Comparison of ENCODE assay signal across 11 cellular contexts in genomic region chr17:78154903-78155811, GRCh38. TPM values are rescaled to one million over a fixed set of nuclear protein-coding genes. Genes with fewer than 3 reads are reported as not detected.
DNase-seq lines count a peak whose midpoint lies in the region; ATAC-seq and TF ChIP-seq lines count a peak whose summit lies in the region.
"Had no signal": no experiment of that assay in that cellular context is flagged by ENCODE, and none has a peak within 500 bp of the region (broad histone marks: within the 10 kb centered on the region; RNA-seq: fewer than 3 reads in every experiment).

No MANE protein-coding gene starts in this region.

- no peak for TF ChIP-seq EP300 in gastroesophageal sphincter (IDR thresholded peaks at IDR 0.05)

- H3K79me2 ChIP-seq in osteoblast (ENCODE audit: insufficient read depth, low read length), result no peaks in the 10 kb centered on the region

- no peak overlapping the region for H3K4me2 ChIP-seq in osteoblast (ENCODE audit: insufficient read depth, low read length)

- H3K4me1 ChIP-seq in osteoblast (ENCODE audit: insufficient read depth, low read length) (no peaks in the 10 kb centered on the region), gastroesophageal sphincter (no peaks in the 10 kb centered on the region)
- H3K4me1 ChIP-seq: breast epithelium had no signal

- H3K9me3 ChIP-seq in osteoblast (ENCODE audit: low read depth, low read length), result no peaks in the 10 kb centered on the region
- H3K9me3 ChIP-seq in gastroesophageal sphincter, result no peaks in the 10 kb centered on the region
- H3K9me3 ChIP-seq: breast epithelium had no signal

- 81 to 88% methylated on average over 4 to 11 of the region's 11 CpGs for WGBS in gastroesophageal sphincter (ENCODE audit: low coverage in 1 of 2), 2 donors

- no peak for TF ChIP-seq CTCF in RWPE1 (conservative IDR thresholded peaks at IDR 0.05; ENCODE audit: low read depth)
- TF ChIP-seq CTCF in osteoblast (IDR thresholded peaks at IDR 0.05; ENCODE audit: extremely low read depth, low read depth, low read length), result no peak
- no peak for TF ChIP-seq CTCF in gastroesophageal sphincter (IDR thresholded peaks at IDR 0.05)

- no peak for TF ChIP-seq POLR2A in gastroesophageal sphincter (IDR thresholded peaks at IDR 0.05)

- no peak overlapping the region for H2AFZ ChIP-seq in osteoblast (ENCODE audit: low read length)

- H3K27ac ChIP-seq in RWPE1, result peak overlapping the region; percentile 15
- no peak overlapping the region for H3K27ac ChIP-seq in osteoblast (ENCODE audit: low read depth, low read length)
- no peak overlapping the region for H3K27ac ChIP-seq in gastroesophageal sphincter
- H3K27ac ChIP-seq: breast epithelium had no signal

- CTCF ChIA-PET in RWPE1 (lab: Yijun Ruan, JAX), result no interaction called here

- no peak overlapping the region for H3K4me3 ChIP-seq in osteoblast (ENCODE audit: insufficient read depth, low read length)
- H3K4me3 ChIP-seq in gastroesophageal sphincter, result no peak overlapping the region
- H3K4me3 ChIP-seq: breast epithelium had no signal

- ATAC-seq in GM19035 (IDR thresholded peaks at IDR 0.05; ENCODE audit: unreplicated experiment) (peak; percentile 67), HG02852 (IDR thresholded peaks at IDR 0.05; ENCODE audit: unreplicated experiment) (peak; percentile 43), gastroesophageal sphincter (no peak), GM18511 (IDR thresholded peaks at IDR 0.05; ENCODE audit: unreplicated experiment) (no peak)
- ATAC-seq: SK-N-SH treated with all-trans-retinoic acid at 6 μM for 48 hours had no signal

- H4K20me1 ChIP-seq in osteoblast (ENCODE audit: insufficient read depth, low read length), result no peaks in the 10 kb centered on the region

- DNase-seq in RWPE1 (ENCODE audit: low spot score), result no peak
- DNase-seq in osteoblast (ENCODE audit: insufficient read length, low spot score, missing footprints), result peak; percentile 79
- DNase-seq in activated gamma-delta T cell (lab: John Stamatoyannopoulos, UW), result no peak
- DNase-seq in NCI-H2029 (lab: John Stamatoyannopoulos, UW), result no peak

- POLR2A ChIA-PET in RWPE1 (lab: Yijun Ruan, JAX; ENCODE audit: low non-redundant PET), result no interaction called here

- H3K27me3 ChIP-seq in osteoblast (ENCODE audit: insufficient read depth, low read length) (no peaks in the 10 kb centered on the region), gastroesophageal sphincter (no peaks in the 10 kb centered on the region)
- H3K27me3 ChIP-seq: breast epithelium had no signal

- H3K36me3 ChIP-seq in osteoblast (ENCODE audit: insufficient read depth, low read length) (no peaks in the 10 kb centered on the region), gastroesophageal sphincter (no peaks in the 10 kb centered on the region)
- H3K36me3 ChIP-seq: breast epithelium had no signal

RNA-seq across cellular contexts. Expression of gene C17orf99, which starts 9.0 kb away (rescaled TPM):
- total RNA-seq in osteoblast (not detected in 2 replicates), gastroesophageal sphincter (not detected)
- total RNA-seq: breast epithelium, mononuclear cell had no signal

RNA-seq across cellular contexts. Expression of gene SYNGR2, which starts 13.2 kb away (rescaled TPM):
- total RNA-seq in osteoblast, result 1.5 and 3.3 TPM in 2 replicates
- 100 to 1,000 TPM in 1 of 4 donors, 10 to 100 TPM in 3; 49.9 to 151 (median 81.2) TPM for total RNA-seq in gastroesophageal sphincter

RNA-seq across cellular contexts. Expression of gene TMC8, which starts 24.6 kb away (rescaled TPM):
- not detected in 2 replicates for total RNA-seq in osteoblast
- 10 to 100 TPM in 1 of 4 donors, 1 to 10 TPM in 3; 1.7 to 12.0 (median 3.0) TPM for total RNA-seq in gastroesophageal sphincter

RNA-seq across cellular contexts. Expression of gene TMC6, which starts 26.6 kb away (rescaled TPM):
- total RNA-seq in osteoblast, result under 0.01 TPM in 1 of 2 replicates, not detected in the other
- 10 to 100 TPM; 12.4 to 19.0 (median 15.5) TPM for total RNA-seq in gastroesophageal sphincter

RNA-seq across cellular contexts. Expression of gene TK1, which starts 31.7 kb away (rescaled TPM):
- total RNA-seq in osteoblast (17.7 and 23.9 TPM in 2 replicates), gastroesophageal sphincter (10 to 100 TPM in 2 of 4 donors, 1 to 10 TPM in 2; 3.4 to 24.8 (median 12.1) TPM)

Comparison
In these comparisons a context has a peak if more than half of its experiments do, and no peak if none do; other contexts are left out.
1. ATAC-seq: peak in GM19035 (single experiment) and HG02852 (single experiment); none in gastroesophageal sphincter (single experiment) and GM18511 (single experiment).
2. RNA of gene SYNGR2, which starts 13.2 kb away (total RNA-seq): 49.9 to 151 TPM in gastroesophageal sphincter; 1.5 to 3.3 TPM in osteoblast; every median in the first group is over 10 times any median in the second.